11 cellular contexts compared by ENCODE assay signal in the genomic region with DNA sequence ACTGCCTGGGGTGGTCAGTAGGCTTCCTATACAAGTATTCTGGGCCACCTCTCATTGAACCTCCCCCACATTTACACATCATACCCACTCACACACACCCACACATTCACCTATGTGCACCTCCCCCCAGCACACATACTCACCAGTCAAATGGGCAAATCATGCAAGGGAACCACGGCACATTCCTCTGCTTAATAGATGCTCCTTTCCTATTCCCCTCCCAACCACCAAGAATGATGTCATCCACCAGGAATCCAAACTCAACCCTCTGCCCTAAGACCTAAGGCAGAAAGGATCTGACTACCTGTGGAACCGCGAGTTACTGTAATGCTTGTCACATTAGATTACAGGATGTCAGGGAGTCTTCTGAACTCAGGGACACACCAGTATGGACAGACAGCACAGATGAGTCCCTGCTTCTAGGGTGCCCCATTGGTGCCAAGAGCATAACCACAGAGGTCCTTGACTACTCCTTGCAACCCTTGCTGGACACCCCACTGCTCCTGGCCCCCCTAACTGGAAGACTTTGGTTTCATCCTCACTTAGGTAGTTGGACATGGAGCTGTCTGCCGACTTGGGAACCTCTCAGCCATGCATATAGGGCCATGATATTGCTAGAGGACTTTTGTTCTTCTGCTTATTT. TPM values are rescaled to one million over a fixed set of nuclear protein-coding genes. Genes with fewer than 3 reads are reported as not detected.
A peak's percentile ranks its signal among the peaks of the same experiment; 100 is the strongest.
DNase-seq lines count a peak whose midpoint lies in the region; ATAC-seq, FAIRE-seq and TF ChIP-seq lines count a peak whose summit lies in the region.
"Had no signal": no experiment of that assay in that cellular context is flagged by ENCODE, and none has a peak within 500 bp of the region (broad histone marks: within the 10 kb centered on the region; RNA-seq: fewer than 3 reads in every experiment).

No MANE protein-coding gene starts in this region.

- no peak overlapping the region for H3K23ac ChIP-seq in trophoblast cell (ENCODE audit: low read length)

- peak overlapping the region; percentile 10 for H3K14ac ChIP-seq in trophoblast cell (ENCODE audit: low read length)

- H3K4me3 Mint-ChIP-seq in stimulated activated effector memory CD8-positive, alpha-beta T cell treated with anti-CD3 and anti-CD28 coated beads, Interleukin-12 subunit alpha, Interleukin-12 subunit beta, amount 100 ng/mL, for 72 hours = no peak overlapping the region
- no peak overlapping the region for H3K4me3 Mint-ChIP-seq in chondrocyte (ENCODE audit: unreplicated experiment)
- H3K4me3 Mint-ChIP-seq: T-helper 17 cell had no signal

- no peaks in the 10 kb centered on the region for H3K9me3 Mint-ChIP-seq in stimulated activated effector memory CD8-positive, alpha-beta T cell treated with anti-CD3 and anti-CD28 coated beads, Interleukin-12 subunit alpha, Interleukin-12 subunit beta, amount 100 ng/mL, for 72 hours
- no peaks in the 10 kb centered on the region for H3K9me3 Mint-ChIP-seq in chondrocyte (ENCODE audit: low read depth)

- H3K18ac ChIP-seq in trophoblast cell (ENCODE audit: low read length) = no peak overlapping the region

- H2BK120ac ChIP-seq in trophoblast cell (ENCODE audit: insufficient read depth, low read length, poor library complexity) = peak overlapping the region; percentile 76

- H3K27me3 ChIP-seq in SJCRH30 (no peaks in the 10 kb centered on the region), fibroblast of lung (ENCODE audit: control insufficient read depth, insufficient read depth, low read length) (no peaks in the 10 kb centered on the region), trophoblast cell (ENCODE audit: insufficient read depth, low read length) (no peaks in the 10 kb centered on the region)
- H3K27me3 ChIP-seq: gastroesophageal sphincter had no signal

- no peak for TF ChIP-seq POLR2A in H54 (IDR thresholded peaks at IDR 0.05; ENCODE audit: low read depth, low read length)

- no peak overlapping the region for H4K8ac ChIP-seq in trophoblast cell (ENCODE audit: low read depth, low read length)

- ATAC-seq in stimulated activated effector memory CD8-positive, alpha-beta T cell treated with anti-CD3 and anti-CD28 coated beads, Interleukin-12 subunit alpha, Interleukin-12 subunit beta, amount 100 ng/mL, for 72 hours = no peak
- no peak for ATAC-seq in HG02678 (IDR thresholded peaks at IDR 0.05; ENCODE audit: unreplicated experiment)
- ATAC-seq: T-helper 17 cell had no signal

- no peak overlapping the region for H4K12ac ChIP-seq in trophoblast cell (ENCODE audit: low read depth, low read length)

- peaks cover 26% of the 10 kb centered on the region for H3K79me1 ChIP-seq in trophoblast cell (ENCODE audit: low read length)

- FAIRE-seq in H54 (lab: Jason Lieb, UNC) = peak; percentile 72

- H3K79me2 ChIP-seq in fibroblast of lung (ENCODE audit: control insufficient read depth, insufficient read depth, low read length) = no peaks in the 10 kb centered on the region
- H3K79me2 ChIP-seq in trophoblast cell (ENCODE audit: control insufficient read depth, insufficient read depth, low read length, poor library complexity) = peaks cover 4% of the 10 kb centered on the region

- no peak overlapping the region for H2AFZ ChIP-seq in fibroblast of lung (ENCODE audit: low read length)
- H2AFZ ChIP-seq in trophoblast cell (ENCODE audit: insufficient read depth, low read length, poor library complexity) = no peak overlapping the region

- H4K20me1 ChIP-seq in fibroblast of lung (ENCODE audit: control insufficient read depth, extremely low read depth, insufficient read depth, low read length) = no peaks in the 10 kb centered on the region

- H3K9me3 ChIP-seq in SJCRH30 (replicated peaks) = no peaks in the 10 kb centered on the region
- no peaks in the 10 kb centered on the region for H3K9me3 ChIP-seq in fibroblast of lung (ENCODE audit: control insufficient read depth, insufficient read depth, low read depth, low read length)
- H3K9me3 ChIP-seq in trophoblast cell (ENCODE audit: insufficient read depth, low read depth, low read length) = no peaks in the 10 kb centered on the region
- H3K9me3 ChIP-seq: gastroesophageal sphincter had no signal

- H3K4ac ChIP-seq in trophoblast cell (ENCODE audit: low read depth, low read length) = no peak overlapping the region

- no CpG with 5 or more reads among the region's 4 CpGs for WGBS in trophoblast cell (ENCODE audit: extremely low coverage, insufficient coverage, insufficient read length)

- H4K91ac ChIP-seq in trophoblast cell (ENCODE audit: low read depth, low read length) = peak overlapping the region; percentile 89

- H3K9ac ChIP-seq in fibroblast of lung (ENCODE audit: insufficient read depth, low read length) (no peak overlapping the region), trophoblast cell (ENCODE audit: low read length) (no peak overlapping the region)

- peak overlapping the region; percentile 19 for H2BK5ac ChIP-seq in trophoblast cell (ENCODE audit: low read depth, low read length, poor library complexity)

- H3K4me1 ChIP-seq in SJCRH30 (peaks cover 33% of the 10 kb centered on the region), fibroblast of lung (ENCODE audit: control insufficient read depth, extremely low read depth, insufficient read depth, low read length) (peaks cover 8% of the 10 kb centered on the region), trophoblast cell (ENCODE audit: control insufficient read depth in 1 of 2, insufficient read depth in 2 of 2, low read length in 2 of 2) (peaks cover 25 to 36% of the 10 kb centered on the region in 2 experiments)

- H3K36me3 Mint-ChIP-seq in stimulated activated effector memory CD8-positive, alpha-beta T cell treated with anti-CD3 and anti-CD28 coated beads, Interleukin-12 subunit alpha, Interleukin-12 subunit beta, amount 100 ng/mL, for 72 hours = no peaks in the 10 kb centered on the region
- no peaks in the 10 kb centered on the region for H3K36me3 Mint-ChIP-seq in chondrocyte (ENCODE audit: low read depth)

- H3K4me1 Mint-ChIP-seq in stimulated activated effector memory CD8-positive, alpha-beta T cell treated with anti-CD3 and anti-CD28 coated beads, Interleukin-12 subunit alpha, Interleukin-12 subunit beta, amount 100 ng/mL, for 72 hours = peaks cover 14% of the 10 kb centered on the region
- peaks cover 11% of the 10 kb centered on the region for H3K4me1 Mint-ChIP-seq in chondrocyte (ENCODE audit: low read depth)

- no peaks in the 10 kb centered on the region for H3K27me3 Mint-ChIP-seq in chondrocyte (ENCODE audit: low read depth)
- H3K27me3 Mint-ChIP-seq: T-helper 17 cell had no signal

- TF ChIP-seq CTCF in fibroblast of lung (conservative IDR thresholded peaks at IDR 0.05 in 1 of 2, IDR thresholded peaks at IDR 0.05 in 1 of 2; ENCODE audit: low read depth in 1 of 2, low read length in 2 of 2) (no peak), chondrocyte (IDR thresholded peaks at IDR 0.05) (no peak)

- H3K4me2 ChIP-seq in fibroblast of lung (ENCODE audit: extremely low read depth, insufficient read depth, low read length) (peak overlapping the region; percentile 23), trophoblast cell (ENCODE audit: low read length) (peak overlapping the region; percentile 50)

- H2AK5ac ChIP-seq in trophoblast cell (ENCODE audit: low read length) = peak overlapping the region; percentile 96

- no peak overlapping the region for H3K27ac Mint-ChIP-seq in stimulated activated effector memory CD8-positive, alpha-beta T cell treated with anti-CD3 and anti-CD28 coated beads, Interleukin-12 subunit alpha, Interleukin-12 subunit beta, amount 100 ng/mL, for 72 hours
- no peak overlapping the region for H3K27ac Mint-ChIP-seq in chondrocyte (ENCODE audit: unreplicated experiment)
- H3K27ac Mint-ChIP-seq: T-helper 17 cell had no signal

- H3K4me3 ChIP-seq in SJCRH30 (no peak overlapping the region), fibroblast of lung (replicated peaks in 1 of 4; ENCODE audit: control extremely low read depth in 1 of 4, insufficient read depth in 1 of 4, low read depth in 3 of 4, low read length in 4 of 4) (no peak overlapping the region), trophoblast cell (ENCODE audit: low read depth, low read length) (no peak overlapping the region)
- H3K4me3 ChIP-seq: gastroesophageal sphincter had no signal

- DNase-seq in H54 (ENCODE audit: insufficient read length, low spot score) = peak; percentile 70
- peak; percentile 58 to 59 for DNase-seq in SJCRH30
- DNase-seq in fibroblast of lung (ENCODE audit: low read depth in 2 of 2) = peak in 1 of 2 donors; percentile 94
- peak; percentile 83 to 93 for DNase-seq in trophoblast cell
- no peak for DNase-seq in stimulated activated effector memory CD8-positive, alpha-beta T cell treated with anti-CD3 and anti-CD28 coated beads, Interleukin-12 subunit alpha, Interleukin-12 subunit beta, amount 100 ng/mL, for 72 hours (ENCODE audit: low spot score in 2 of 2)
- no peak for DNase-seq in NCI-H2227 (lab: John Stamatoyannopoulos, UW; ENCODE audit: unreplicated experiment)
- DNase-seq in chondrocyte (ENCODE audit: low spot score) = no peak
- DNase-seq: NCI-H774, T-helper 17 cell had no signal

- peak overlapping the region; percentile 96 for H2BK12ac ChIP-seq in trophoblast cell (ENCODE audit: low read length)

- H3K27ac ChIP-seq in SJCRH30 (no peak overlapping the region), fibroblast of lung (ENCODE audit: insufficient read depth, low read length) (no peak overlapping the region), trophoblast cell (ENCODE audit: low read depth, low read length) (peak overlapping the region; percentile 81)
- H3K27ac ChIP-seq: gastroesophageal sphincter had no signal

- H3K36me3 ChIP-seq in SJCRH30 (no peaks in the 10 kb centered on the region), fibroblast of lung (ENCODE audit: control insufficient read depth, insufficient read depth, low read length) (no peaks in the 10 kb centered on the region), trophoblast cell (ENCODE audit: control insufficient read depth in 1 of 2, insufficient read depth in 2 of 2, low read length in 2 of 2) (no peaks in the 10 kb centered on the region)
- H3K36me3 ChIP-seq: gastroesophageal sphincter had no signal

RNA-seq across cellular contexts. Expression of gene CAB39, which starts 21.5 kb away (rescaled TPM):
- 51.4 and 53.5 TPM in 2 replicates for total RNA-seq in SJCRH30 (2014; rRNA removed; shearing (Covaris generic))
- total RNA-seq in fibroblast of lung = 54.2 and 72.3 TPM in 2 replicates
- polyA plus RNA-seq in fibroblast of lung = 51.1 and 54.0 TPM in 2 replicates
- 38.1 and 42.8 TPM in 2 replicates for polyA plus RNA-seq in fibroblast of lung (2012)
- polyA minus RNA-seq in fibroblast of lung (ENCODE audit: low replicate concordance) = 18.2 and 30.5 TPM in 2 replicates
- polyA plus RNA-seq in trophoblast cell (2013) = 43.9 and 44.8 TPM in 2 replicates
- total RNA-seq in chondrocyte = 30.9 to 34.7 TPM (median 33.4 TPM) in 3 replicates

Comparison
In these comparisons a context has a peak if more than half of its experiments do, and no peak if none do; other contexts are left out.
1. DNase-seq: peak in H54 (single experiment), SJCRH30 (2 of 2) and trophoblast cell (2 of 2); none in stimulated activated effector memory CD8-positive, alpha-beta T cell treated with anti-CD3 and anti-CD28 coated beads, Interleukin-12 subunit alpha, Interleukin-12 subunit beta, amount 100 ng/mL, for 72 hours (0 of 2), NCI-H2227 (single experiment) and chondrocyte (single experiment).